ENCODE assay signal across 8 cellular contexts in the genomic region with DNA sequence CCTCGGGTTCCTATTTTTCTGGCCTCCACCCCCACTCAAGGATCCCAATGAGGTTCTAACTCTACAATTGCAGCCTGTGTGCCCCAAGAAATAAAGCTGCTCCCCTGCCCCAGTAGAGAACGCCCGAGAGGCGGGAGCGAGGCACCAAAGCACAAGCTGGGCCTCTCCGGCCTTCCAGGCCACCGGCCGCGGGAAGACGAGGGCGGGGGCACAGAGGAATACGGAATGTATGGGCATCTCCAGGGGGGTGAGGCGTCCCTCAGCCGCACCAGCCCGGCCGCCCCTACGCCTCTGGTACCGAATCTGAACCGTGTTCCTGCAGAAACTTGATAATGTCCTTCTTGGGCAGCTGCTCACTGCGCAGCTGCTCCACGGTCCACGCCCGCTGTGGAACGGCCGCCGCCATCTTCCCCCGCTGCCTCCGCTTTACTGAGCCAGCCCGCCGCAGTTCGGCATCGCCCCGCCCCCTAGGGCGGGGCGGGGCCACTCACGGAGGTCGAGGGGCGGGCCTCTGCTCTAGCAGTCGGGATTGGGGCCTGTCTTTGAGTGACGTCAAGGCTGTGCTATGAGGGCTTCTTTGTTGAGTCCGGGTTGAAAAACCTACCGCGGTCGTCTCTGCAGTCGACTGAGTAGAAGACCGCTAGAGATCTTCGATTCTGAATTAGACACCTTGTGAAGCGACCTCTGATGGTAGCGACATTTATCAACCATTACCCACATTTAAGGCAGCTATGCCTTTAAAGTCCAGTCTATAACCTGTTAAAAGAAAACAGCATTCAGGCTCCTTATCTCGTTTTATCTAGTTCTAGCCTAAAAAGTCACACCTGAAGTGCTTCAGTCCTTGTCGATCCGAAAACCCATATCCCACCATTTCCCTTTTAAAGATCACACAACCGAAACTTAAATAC. TPM values are rescaled to one million over a fixed set of nuclear protein-coding genes. Genes with fewer than 3 reads are reported as not detected.
DNase-seq lines count a peak whose midpoint lies in the region; ATAC-seq and TF ChIP-seq lines count a peak whose summit lies in the region.

A gene (minus strand): TSS at position 431 of the 908 bp plus-strand sequence. CDS start 25 bp downstream, at position 406.

- peak in 1 of 2 donors; percentile 83 for TF ChIP-seq POLR2A in heart left ventricle (IDR thresholded peaks at IDR 0.05)

- H3K36me3 ChIP-seq in heart left ventricle (peaks cover 0 to 8% (median 3%) of the 10 kb centered on the region in 9 donors), upper lobe of right lung (peaks cover 10% of the 10 kb centered on the region)

- H3K27me3 ChIP-seq in heart left ventricle (no peaks in the 10 kb centered on the region), upper lobe of right lung (no peaks in the 10 kb centered on the region)

- peak within 1 kb of the TSS; percentile 60 to 91 (median 80) for H3K4me3 ChIP-seq in heart left ventricle
- H3K4me3 ChIP-seq in upper lobe of right lung, result peak within 1 kb of the TSS; percentile 75

- peak; percentile 32 for TF ChIP-seq CTCF in GM12873 (IDR thresholded peaks at IDR 0.05; ENCODE audit: insufficient read depth, low read depth, low read length, missing control alignments)
- TF ChIP-seq CTCF in heart left ventricle (IDR thresholded peaks at IDR 0.05), result peak in 4 of 12 donors; percentile 14 to 38 (median 25)
- TF ChIP-seq CTCF in upper lobe of right lung (IDR thresholded peaks at IDR 0.05), result no peak

- intact Hi-C loops in heart left ventricle (cut with DNase I) (loop anchor here (1.0 to 10.0 kb wide), 15 partner anchors 47 to 240 kb away; a partner anchor contains a TSS), posterior cingulate gyrus (cut with DNase I) (loop anchor here (1.0 to 10.0 kb wide), 5 partner anchors 50 to 237 kb away; a partner anchor contains a TSS), upper lobe of right lung (cut with DNase I) (no loop called here)

- DNase-seq in NCI-H1417 treated with DMSO at 0.1 percent for 48 hours (lab: John Stamatoyannopoulos, UW) (peak; percentile 84), T follicular helper cell (ENCODE audit: low read depth) (peak; percentile 94), heart left ventricle (peak; percentile 96 to 98 (median 98)), posterior cingulate gyrus (peak; percentile 94 to 99 (median 96)), upper lobe of right lung (peak; percentile 97)

- H3K4me1 ChIP-seq in heart left ventricle (peaks cover 7 to 55% (median 35%) of the 10 kb centered on the region in 12 donors), upper lobe of right lung (peaks cover 20% of the 10 kb centered on the region)

- no peak within 1 kb of the TSS for H3K27ac ChIP-seq in adipose tissue (ENCODE audit: low read depth, low read length)
- H3K27ac ChIP-seq in heart left ventricle, result peak within 1 kb of the TSS; percentile 76 to 95 (median 90)
- peak within 1 kb of the TSS; percentile 88 for H3K27ac ChIP-seq in upper lobe of right lung

- 0 to 1% (median 1%) methylated on average over 50 to 53 of the region's 53 CpGs for WGBS in adipose tissue, 3 donors
- whole genome bisulfite sequencing in heart left ventricle, 4 donors, result 0 to 1% (median 0%) methylated on average over 39 to 53 of the region's 53 CpGs

- no peaks in the 10 kb centered on the region for H3K9me3 ChIP-seq in heart left ventricle
- H3K9me3 ChIP-seq in upper lobe of right lung, result no peaks in the 10 kb centered on the region

- ATAC-seq in HG02763 (IDR thresholded peaks at IDR 0.05; ENCODE audit: unreplicated experiment) (peak; percentile 89), heart left ventricle (peak; percentile 98 to 99 (median 98)), upper lobe of right lung (peak; percentile 99)

RNA-seq across cellular contexts. Expression of the gene that starts here (rescaled TPM):
- polyA plus RNA-seq in adipose tissue (10 to 100 TPM; 24.2 to 89.0 (median 47.8) TPM), heart left ventricle (100 to 1,000 TPM in 1 of 2 donors, 10 to 100 TPM in 1; 81.8 to 226 TPM)
- total RNA-seq in heart left ventricle (100 to 1,000 TPM in 4 of 9 donors, 10 to 100 TPM in 5; 66.8 to 131 (median 99.1) TPM), upper lobe of right lung (33.0 TPM)
